13 cellular contexts compared by ENCODE assay signal in genomic region chr12:131836193-131836592, GRCh38. TPM values are rescaled to one million over a fixed set of nuclear protein-coding genes. Genes with fewer than 3 reads are reported as not detected.
DNase-seq lines count a peak whose midpoint lies in the region; TF ChIP-seq lines count a peak whose summit lies in the region.
"Had no signal": no experiment of that assay in that cellular context is flagged by ENCODE, and none has a peak within 500 bp of the region (broad histone marks: within the 10 kb centered on the region; RNA-seq: fewer than 3 reads in every experiment).

No MANE protein-coding gene starts in this region.

- H3K36me3 Mint-ChIP-seq in type B pancreatic cell, result no peaks in the 10 kb centered on the region
- H3K36me3 Mint-ChIP-seq: CD4-positive, alpha-beta memory T cell had no signal

- POLR2A ChIA-PET in PC-9 (lab: Charles Lee; ENCODE audit: unreplicated experiment), result no interaction called here

- peak in 1 of 2 donors; percentile 33 for DNase-seq in cardiac muscle cell (ENCODE audit: low read depth in 1 of 2, low spot score in 1 of 2)
- no peak for DNase-seq in cardiac septum (ENCODE audit: low spot score)
- DNase-seq in PC-9, result no peak
- no peak for DNase-seq in fibroblast of mammary gland (ENCODE audit: low read depth)
- DNase-seq in type B pancreatic cell (ENCODE audit: extremely low spot score, unreplicated experiment), result no peak
- DNase-seq in NCI-H1048 (lab: John Stamatoyannopoulos, UW), result no peak
- DNase-seq in T-helper 1 cell, result no peak
- DNase-seq in inferior parietal cortex (ENCODE audit: extremely low spot score), result no peak
- DNase-seq: CD4-positive, alpha-beta memory T cell; stimulated activated CD4-positive, alpha-beta T cell treated with anti-CD3 and anti-CD28 coated beads, Interleukin-15, amount 100 ng/mL, for 24 hours; stimulated activated naive B cell treated with anti-CD40 and anti-IgM and Interleukin-4, amounts not matched to agents 10 μg/mL and 1 μg/mL and 100 μg/mL, for 72 hours; T1000 had no signal

- H3K9me3 ChIP-seq in cardiac muscle cell (ENCODE audit: low read depth) (no peaks in the 10 kb centered on the region), PC-9 (ENCODE audit: insufficient read depth, low read depth) (no peaks in the 10 kb centered on the region)
- H3K9me3 ChIP-seq: ascending aorta had no signal

- H2AFZ ChIP-seq in PC-9, result no peak overlapping the region

- H3K27me3 Mint-ChIP-seq in type B pancreatic cell, result peaks cover 8% of the 10 kb centered on the region
- H3K27me3 Mint-ChIP-seq: stimulated activated naive B cell treated with anti-CD40 and anti-IgM and Interleukin-4, amounts not matched to agents 10 μg/mL and 1 μg/mL and 100 μg/mL, for 72 hours had no signal

- intact Hi-C loops in cardiac septum (cut with DNase I), result loop anchor here (10.0 kb wide), 1 partner anchor 231 kb away; no protein-coding TSS in a partner anchor
- intact Hi-C loops in PC-9 (cut with micrococcal nuclease; ENCODE audit: unreplicated experiment), result loop anchor here (5.0 kb wide), 1 partner anchor 166 kb away; no protein-coding TSS in a partner anchor

- H3K9me2 ChIP-seq in PC-9 (ENCODE audit: insufficient read depth), result no peaks in the 10 kb centered on the region

- no peaks in the 10 kb centered on the region for H4K20me1 ChIP-seq in PC-9 (ENCODE audit: insufficient read depth)

- H3K4me3 ChIP-seq in cardiac muscle cell (no peak overlapping the region), PC-9 (no peak overlapping the region), fibroblast of mammary gland (ENCODE audit: control insufficient read depth, low read depth, low read length) (no peak overlapping the region)
- H3K4me3 ChIP-seq: ascending aorta had no signal

- H3K27ac ChIP-seq in cardiac muscle cell (no peak overlapping the region), PC-9 (no peak overlapping the region)
- H3K27ac ChIP-seq: ascending aorta had no signal

- no peak overlapping the region for H3K27ac Mint-ChIP-seq in type B pancreatic cell
- H3K27ac Mint-ChIP-seq: CD4-positive, alpha-beta memory T cell; stimulated activated naive B cell treated with anti-CD40 and anti-IgM and Interleukin-4, amounts not matched to agents 10 μg/mL and 1 μg/mL and 100 μg/mL, for 72 hours had no signal

- H3K36me3 ChIP-seq in cardiac muscle cell, result no peaks in the 10 kb centered on the region
- H3K36me3 ChIP-seq in PC-9 (ENCODE audit: low read depth), result no peaks in the 10 kb centered on the region
- H3K36me3 ChIP-seq: ascending aorta had no signal

- TF ChIP-seq CTCF in cardiac muscle cell (IDR thresholded peaks at IDR 0.05; ENCODE audit: low read depth, low read length) (peak; percentile 49), PC-9 (conservative IDR thresholded peaks at IDR 0.05) (peak; percentile 56; the same call in 1 of the 2 replicates), fibroblast of mammary gland (conservative IDR thresholded peaks at IDR 0.05; ENCODE audit: control insufficient read depth, insufficient read depth, low read depth, low read length) (peak; percentile 37), type B pancreatic cell (conservative IDR thresholded peaks at IDR 0.05) (peak; percentile 62)

- no peaks in the 10 kb centered on the region for H3K79me2 ChIP-seq in PC-9 (ENCODE audit: low read depth)

- H3K4me1 ChIP-seq in cardiac muscle cell (ENCODE audit: low read depth) (no peaks in the 10 kb centered on the region), PC-9 (replicated peaks; ENCODE audit: insufficient read depth) (peaks cover 17% of the 10 kb centered on the region; the same call in 1 of the 2 replicates)
- H3K4me1 ChIP-seq: ascending aorta had no signal

- no TSS peak for BruUV-seq in PC-9 (replicated peaks; lab: Mats Ljungman, UMichigan)

- no peak overlapping the region for H3K4me2 ChIP-seq in PC-9

- peaks cover 13% of the 10 kb centered on the region for H3F3A ChIP-seq in PC-9 (ENCODE audit: insufficient read depth, low read depth)

- no peak overlapping the region for H3K4me3 Mint-ChIP-seq in type B pancreatic cell
- H3K4me3 Mint-ChIP-seq: CD4-positive, alpha-beta memory T cell; stimulated activated naive B cell treated with anti-CD40 and anti-IgM and Interleukin-4, amounts not matched to agents 10 μg/mL and 1 μg/mL and 100 μg/mL, for 72 hours had no signal

- H3K27me3 ChIP-seq in cardiac muscle cell, result peaks cover 13% of the 10 kb centered on the region
- H3K27me3 ChIP-seq in PC-9 (ENCODE audit: insufficient read depth, low read depth), result no peaks in the 10 kb centered on the region

- H3K9me3 Mint-ChIP-seq in type B pancreatic cell, result no peaks in the 10 kb centered on the region
- H3K9me3 Mint-ChIP-seq: CD4-positive, alpha-beta memory T cell; stimulated activated naive B cell treated with anti-CD40 and anti-IgM and Interleukin-4, amounts not matched to agents 10 μg/mL and 1 μg/mL and 100 μg/mL, for 72 hours had no signal

- H3K4me1 Mint-ChIP-seq in type B pancreatic cell (ENCODE audit: unreplicated experiment), result peaks cover 5% of the 10 kb centered on the region

- CTCF ChIA-PET in PC-9 (lab: Charles Lee), result interaction anchor here (0.5 to 0.7 kb wide), 4 partner anchors 35 to 725 kb away, joined by 3 to 7 read pairs (median 4); no protein-coding TSS in a partner anchor

RNA-seq across cellular contexts. Expression of gene MMP17, which starts 8.0 kb away (rescaled TPM):
- total RNA-seq in cardiac muscle cell (not detected in 2 replicates), cardiac septum (0.78 TPM), PC-9 (2021) (3.3 and 5.4 TPM in 2 replicates), type B pancreatic cell (ENCODE audit: low replicate concordance) (14.1 and 26.8 TPM in 2 replicates)
- polyA plus RNA-seq in cardiac muscle cell, result 0.71 TPM in 1 of 2 replicates, not detected in the other
- polyA plus RNA-seq: CD4-positive, alpha-beta memory T cell had no signal

RNA-seq across cellular contexts. Expression of gene ULK1, which starts 58.2 kb away (rescaled TPM):
- 17.8 and 27.6 TPM in 2 replicates for total RNA-seq in cardiac muscle cell
- 14.2 and 16.2 TPM in 2 replicates for polyA plus RNA-seq in cardiac muscle cell
- total RNA-seq in cardiac septum, result 43.7 TPM
- total RNA-seq in PC-9 (2021), result 50.8 and 70.5 TPM in 2 replicates
- total RNA-seq in type B pancreatic cell (ENCODE audit: low replicate concordance), result 80.0 and 99.3 TPM in 2 replicates
